Comparison of ENCODE assay signal across 28 cellular contexts in the genomic region with DNA sequence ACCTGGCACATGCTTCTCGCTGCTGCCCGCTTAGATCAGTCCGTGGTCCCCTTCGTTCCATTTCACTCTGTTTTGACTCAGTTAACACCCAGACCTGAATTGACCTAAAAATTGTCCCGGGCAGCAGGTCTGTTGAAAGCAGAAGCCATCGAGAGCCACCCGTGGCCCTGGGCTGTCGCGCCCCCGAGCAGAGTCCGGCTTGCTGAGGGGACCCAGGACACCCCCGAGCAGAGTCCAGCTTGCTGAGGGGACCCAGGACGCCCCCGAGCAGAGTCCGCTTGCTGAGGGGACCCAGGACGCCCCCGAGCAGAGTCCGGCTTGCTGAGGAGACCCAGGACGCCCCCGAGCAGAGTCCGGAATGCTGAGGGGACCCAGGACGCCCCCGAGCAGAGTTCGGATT. TPM values are rescaled to one million over a fixed set of nuclear protein-coding genes. Genes with fewer than 3 reads are reported as not detected.
"Had no signal": no experiment of that assay in that cellular context is flagged by ENCODE, and none has a peak within 500 bp of the region (broad histone marks: within the 10 kb centered on the region; RNA-seq: fewer than 3 reads in every experiment).

No MANE protein-coding gene starts in this region.

- H3K9ac ChIP-seq: parathyroid adenoma had no signal

- ATAC-seq: esophagus mucosa; gastrocnemius medialis; left lobe of liver; mucosa of descending colon; natural killer cell treated with Interleukin-12 subunit alpha and Interleukin-12 subunit beta and Interleukin-15 and Interleukin-18, amount 100 ng/mL, for 72 hours; stimulated activated memory B cell treated with anti-CD40 and anti-IgM and Interleukin-4, amounts not matched to agents 10 μg/mL and 1 μg/mL and 100 μg/mL, for 72 hours; stimulated activated naive CD8-positive, alpha-beta T cell treated with anti-CD3 and anti-CD28 coated beads, Interleukin-15, Interleukin-2, amounts not matched to agents 100 U/mL and 50 U/mL, for 24 hours had no signal

- H3K27ac ChIP-seq: colonic mucosa, epithelial cell of prostate, gastrocnemius medialis, neutrophil, parathyroid adenoma, sigmoid colon, testis, tibial artery had no signal

- H3K36me3 Mint-ChIP-seq: mesothelial cell of epicardium; naive B cell; natural killer cell treated with Interleukin-12 subunit alpha and Interleukin-12 subunit beta and Interleukin-15 and Interleukin-18, amount 100 ng/mL, for 72 hours; stimulated activated memory B cell treated with anti-CD40 and anti-IgM and Interleukin-4, amounts not matched to agents 10 μg/mL and 1 μg/mL and 100 μg/mL, for 72 hours; type B pancreatic cell had no signal

- H3K79me2 ChIP-seq: parathyroid adenoma had no signal

- H3K4me1 ChIP-seq: colonic mucosa, gastrocnemius medialis, parathyroid adenoma, sigmoid colon, testis, tibial artery had no signal

- DNase-seq: colonic mucosa; effector CD8-positive, alpha-beta T cell; foreskin fibroblast; gastrocnemius medialis; head of caudate nucleus; mesenchymal stem cell; naive B cell; sigmoid colon; stimulated activated CD4-positive, alpha-beta T cell treated with anti-CD3 and anti-CD28 coated beads, Interleukin-4, amount 100 ng/mL, for 4 hours; stimulated activated naive CD8-positive, alpha-beta T cell treated with anti-CD3 and anti-CD28 coated beads, Interleukin-15, Interleukin-2, amounts not matched to agents 100 U/mL and 50 U/mL, for 24 hours; substantia nigra; testis; tibial artery had no signal

- H3K9me3 Mint-ChIP-seq: dendritic cell treated with granulocyte-macrophage colony-stimulating factor and Interleukin-4, amounts not matched to agents 40 ng/mL and 50 ng/mL, for 4 days; endodermal cell; mesothelial cell of epicardium; naive B cell; natural killer cell treated with Interleukin-12 subunit alpha and Interleukin-12 subunit beta and Interleukin-15 and Interleukin-18, amount 100 ng/mL, for 72 hours; neural crest cell; stimulated activated memory B cell treated with anti-CD40 and anti-IgM and Interleukin-4, amounts not matched to agents 10 μg/mL and 1 μg/mL and 100 μg/mL, for 72 hours; type B pancreatic cell had no signal

- H3K4me3 Mint-ChIP-seq: dendritic cell treated with granulocyte-macrophage colony-stimulating factor and Interleukin-4, amounts not matched to agents 40 ng/mL and 50 ng/mL, for 4 days; endodermal cell; mesothelial cell of epicardium; naive B cell; natural killer cell treated with Interleukin-12 subunit alpha and Interleukin-12 subunit beta and Interleukin-15 and Interleukin-18, amount 100 ng/mL, for 72 hours; neural crest cell; stimulated activated memory B cell treated with anti-CD40 and anti-IgM and Interleukin-4, amounts not matched to agents 10 μg/mL and 1 μg/mL and 100 μg/mL, for 72 hours; type B pancreatic cell had no signal

- H3K4me1 Mint-ChIP-seq: endodermal cell; mesothelial cell of epicardium; naive B cell; stimulated activated memory B cell treated with anti-CD40 and anti-IgM and Interleukin-4, amounts not matched to agents 10 μg/mL and 1 μg/mL and 100 μg/mL, for 72 hours had no signal

- H3K27ac Mint-ChIP-seq: dendritic cell treated with granulocyte-macrophage colony-stimulating factor and Interleukin-4, amounts not matched to agents 40 ng/mL and 50 ng/mL, for 4 days; endodermal cell; mesothelial cell of epicardium; naive B cell; natural killer cell treated with Interleukin-12 subunit alpha and Interleukin-12 subunit beta and Interleukin-15 and Interleukin-18, amount 100 ng/mL, for 72 hours; progenitor cell of endocrine pancreas; stimulated activated memory B cell treated with anti-CD40 and anti-IgM and Interleukin-4, amounts not matched to agents 10 μg/mL and 1 μg/mL and 100 μg/mL, for 72 hours; type B pancreatic cell had no signal

- H2AFZ ChIP-seq: parathyroid adenoma had no signal

- H3K9me3 ChIP-seq: colonic mucosa, gastrocnemius medialis, mucosa of descending colon, neutrophil, sigmoid colon, testis had no signal

- H3K4me3 ChIP-seq: colonic mucosa, gastrocnemius medialis, mucosa of descending colon, sigmoid colon, testis, tibial artery had no signal

- H3K27me3 ChIP-seq: colonic mucosa, testis had no signal

- H3K36me3 ChIP-seq: colonic mucosa, gastrocnemius medialis, neutrophil, sigmoid colon, tibial artery had no signal

RNA-seq across cellular contexts. Expression of a gene that starts 50.2 kb away (rescaled TPM):
- total RNA-seq: esophagus mucosa; gastrocnemius medialis; left lobe of liver; natural killer cell treated with Interleukin-12 subunit alpha and Interleukin-12 subunit beta and Interleukin-15 and Interleukin-18, amount 100 ng/mL, for 72 hours had no signal
- polyA plus RNA-seq: keratinocyte had no signal
